8 cellular contexts compared by ENCODE assay signal in the genomic region with DNA sequence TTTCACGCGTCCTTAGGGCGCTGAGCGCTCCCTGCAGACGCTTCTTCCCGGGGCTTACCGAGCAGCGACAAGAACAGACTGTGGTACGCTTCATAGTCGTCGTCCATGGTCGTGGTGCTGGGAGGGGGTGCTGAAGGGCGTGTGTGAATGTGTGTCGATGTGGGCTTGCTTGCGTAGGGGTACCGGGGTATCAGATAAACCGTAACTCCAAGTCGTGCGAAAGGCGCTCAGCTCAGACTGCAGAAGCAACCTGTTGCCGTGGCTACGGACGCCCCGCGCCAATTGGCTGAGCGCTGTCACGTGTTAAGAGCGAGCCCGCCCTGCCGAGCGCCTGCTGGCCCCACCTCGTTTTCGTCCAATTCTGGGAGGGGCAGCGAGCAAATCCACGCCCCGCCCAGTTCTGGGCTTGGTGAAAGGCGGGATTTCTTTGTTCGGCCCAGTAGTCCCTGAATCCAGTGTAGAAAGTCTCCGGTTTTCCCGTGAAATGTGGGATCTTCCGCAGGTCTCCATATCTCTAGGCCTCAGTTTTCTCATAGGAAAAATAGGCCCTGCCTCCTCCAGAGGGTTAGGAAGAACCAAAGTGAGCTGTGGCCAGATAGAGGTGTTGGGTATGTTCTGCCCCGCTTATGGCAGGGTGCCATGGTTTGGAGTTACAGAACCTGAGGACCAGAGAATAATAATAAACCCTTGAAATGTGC. TPM values are rescaled to one million over a fixed set of nuclear protein-coding genes. Genes with fewer than 3 reads are reported as not detected.
DNase-seq lines count a peak whose midpoint lies in the region; ATAC-seq and TF ChIP-seq lines count a peak whose summit lies in the region.

Gene EFCAB12 (minus strand): TSS at position 255 of the 698 bp plus-strand sequence. CDS start 148 bp downstream, at position 107.

- no peaks in the 10 kb centered on the region for H3K9me3 Mint-ChIP-seq in endodermal cell

- peak within 1 kb of the TSS; percentile 85 for H3K4me3 ChIP-seq in endodermal cell (ENCODE audit: low read length)

- peaks cover 43% of the 10 kb centered on the region for H3K4me1 Mint-ChIP-seq in endodermal cell

- peaks cover 21% of the 10 kb centered on the region for H3K36me3 Mint-ChIP-seq in endodermal cell (ENCODE audit: low read depth)

- H3K27me3 ChIP-seq in endodermal cell (ENCODE audit: control insufficient read depth, insufficient read depth, low read length, poor library complexity, severe bottlenecking): peaks cover 12% of the 10 kb centered on the region

- ATAC-seq in GM18909 (IDR thresholded peaks at IDR 0.05; ENCODE audit: poor library complexity, unreplicated experiment): peak; percentile 93
- peak; percentile 86 for ATAC-seq in HG03280 (IDR thresholded peaks at IDR 0.05; ENCODE audit: unreplicated experiment)

- peak; percentile 98 for DNase-seq in AG08395 (ENCODE audit: low spot score)
- DNase-seq in NCI-H526 treated with DMSO at 0.1 percent for 48 hours (lab: John Stamatoyannopoulos, UW): peak; percentile 87
- DNase-seq in activated CD8-positive, alpha-beta memory T cell treated with anti-CD3 and anti-CD28 coated beads, Interleukin-2, amount 50 U/mL, for 4 hours: peak; percentile 90
- peak; percentile 98 for DNase-seq in endodermal cell
- peak; percentile 99 for DNase-seq in mesenteric fat pad (ENCODE audit: low spot score)
- peak; percentile 69 for DNase-seq in stimulated activated CD8-positive, alpha-beta memory T cell treated with anti-CD3 and anti-CD28 coated beads, Interleukin-12 subunit alpha, Interleukin-12 subunit beta, amount 100 ng/mL, for 1 hour (ENCODE audit: low read depth)

- peaks cover 18% of the 10 kb centered on the region for H3K27me3 Mint-ChIP-seq in endodermal cell (ENCODE audit: insufficient read depth)

- H3K4me1 ChIP-seq in endodermal cell (ENCODE audit: control insufficient read depth, insufficient read depth, low read length): peaks cover 3% of the 10 kb centered on the region

- no peak for TF ChIP-seq CTCF in endodermal cell (conservative IDR thresholded peaks at IDR 0.05)

- H3K36me3 ChIP-seq in endodermal cell (ENCODE audit: control insufficient read depth, insufficient read depth, low read length): peaks cover 34% of the 10 kb centered on the region

- no peak within 1 kb of the TSS for H3K9ac ChIP-seq in endodermal cell (ENCODE audit: extremely low read depth, low read length, poor library complexity, severe bottlenecking)

- H3K27ac ChIP-seq in endodermal cell (ENCODE audit: low read depth, low read length): peak within 1 kb of the TSS; percentile 59

- peak within 1 kb of the TSS; percentile 71 for H3K4me3 Mint-ChIP-seq in endodermal cell

- H3K9me3 ChIP-seq in endodermal cell (ENCODE audit: control insufficient read depth, low read length): no peaks in the 10 kb centered on the region

- H3K27ac Mint-ChIP-seq in endodermal cell: peak within 1 kb of the TSS; percentile 87

- WGBS in endodermal cell (ENCODE audit: insufficient coverage in 1 of 2, insufficient read length in 1 of 2), 2 experiments: 6 to 11% methylated on average over 29 to 42 of the region's 42 CpGs

RNA-seq across cellular contexts. Expression of gene EFCAB12, which starts in this region (rescaled TPM):
- total RNA-seq in endodermal cell: under 1 TPM; 0.33 to 0.73 TPM
- 1.4 TPM for polyA plus RNA-seq in endodermal cell (2013, experiment 1 of 2)
- polyA plus RNA-seq in endodermal cell (2013, experiment 2 of 2): 0.70 TPM
- total RNA-seq in mesenteric fat pad: 1.1 TPM

Comparison
In these comparisons a context has a peak if more than half of its experiments do, and no peak if none do; other contexts are left out.
1. Peak in every context shown above with its lines: DNase-seq, ATAC-seq, H3K4me3 ChIP-seq and H3K27ac ChIP-seq.